ENCODE assay signal across 18 cellular contexts in genomic region chr2:72027426-72028161, GRCh38.
DNase-seq lines count a peak whose midpoint lies in the region; ATAC-seq and TF ChIP-seq lines count a peak whose summit lies in the region.
"Had no signal": no experiment of that assay in that cellular context is flagged by ENCODE, and none has a peak within 500 bp of the region (broad histone marks: within the 10 kb centered on the region; RNA-seq: fewer than 3 reads in every experiment).

No MANE protein-coding gene starts in this region.

- H3K27ac ChIP-seq in WERI-Rb-1, result no peak overlapping the region
- H3K27ac ChIP-seq in suprapubic skin, result no peak overlapping the region

- POLR2A ChIA-PET in naive thymus-derived CD8-positive, alpha-beta T cell (lab: Charles Lee), result no interaction called here

- H3K4me3 ChIP-seq in WERI-Rb-1 (ENCODE audit: low read depth, low read length), result no peak overlapping the region
- H3K4me3 ChIP-seq in suprapubic skin, result no peak overlapping the region

- no peak for ATAC-seq in GM21576 (IDR thresholded peaks at IDR 0.05; ENCODE audit: unreplicated experiment)
- no peak for ATAC-seq in naive thymus-derived CD8-positive, alpha-beta T cell
- ATAC-seq: stimulated activated effector memory CD8-positive, alpha-beta T cell treated with anti-CD3 and anti-CD28 coated beads, Interleukin-12 subunit alpha, Interleukin-12 subunit beta, amount 100 ng/mL, for 72 hours; T-cell had no signal

- no peaks in the 10 kb centered on the region for H3K4me1 Mint-ChIP-seq in activated CD4-positive, alpha-beta T cell treated with anti-CD3 and anti-CD28 coated beads, Interleukin-2, amount 10 ng/mL, durations not matched to agents 24 days and 14 days
- no peaks in the 10 kb centered on the region for H3K4me1 Mint-ChIP-seq in naive thymus-derived CD8-positive, alpha-beta T cell
- H3K4me1 Mint-ChIP-seq: stimulated activated effector memory CD8-positive, alpha-beta T cell treated with anti-CD3 and anti-CD28 coated beads, Interleukin-12 subunit alpha, Interleukin-12 subunit beta, amount 100 ng/mL, for 72 hours; T-cell had no signal

- H3K9me3 ChIP-seq in WERI-Rb-1 (ENCODE audit: severe bottlenecking) (no peaks in the 10 kb centered on the region), suprapubic skin (no peaks in the 10 kb centered on the region)
- H3K9me3 ChIP-seq: Caco-2 had no signal

- intact Hi-C loops in activated CD4-positive, alpha-beta T cell treated with anti-CD3 and anti-CD28 coated beads, Interleukin-2, amount 10 ng/mL, durations not matched to agents 24 days and 14 days (cut with micrococcal nuclease), result no loop called here

- no peaks in the 10 kb centered on the region for H3K36me3 Mint-ChIP-seq in activated CD4-positive, alpha-beta T cell treated with anti-CD3 and anti-CD28 coated beads, Interleukin-2, amount 10 ng/mL, durations not matched to agents 24 days and 14 days (ENCODE audit: low read depth)
- no peaks in the 10 kb centered on the region for H3K36me3 Mint-ChIP-seq in naive thymus-derived CD8-positive, alpha-beta T cell
- H3K36me3 Mint-ChIP-seq: stimulated activated effector memory CD8-positive, alpha-beta T cell treated with anti-CD3 and anti-CD28 coated beads, Interleukin-12 subunit alpha, Interleukin-12 subunit beta, amount 100 ng/mL, for 72 hours; T-cell had no signal

- H3K4me1 ChIP-seq in suprapubic skin, result peaks cover 7% of the 10 kb centered on the region

- DNase-seq in activated CD4-positive, alpha-beta T cell treated with anti-CD3 and anti-CD28 coated beads, Interleukin-2, amount 10 ng/mL, durations not matched to agents 24 days and 14 days, result peak; percentile 34
- no peak for DNase-seq in activated CD4-positive, alpha-beta T cell treated with anti-CD3 and anti-CD28 coated beads for 48 hours
- DNase-seq in WERI-Rb-1 (peak; percentile 4), iris pigment epithelial cell (ENCODE audit: low read depth) (peak; percentile 37), suprapubic skin (ENCODE audit: low spot score in 2 of 2) (peak; percentile 57 to 64), COR-L47 (lab: John Stamatoyannopoulos, UW) (no peak)
- DNase-seq in naive thymus-derived CD8-positive, alpha-beta T cell, result no peak
- DNase-seq: activated gamma-delta T cell treated with Interleukin-2 at 50 U/mL for 16 hours; effector CD8-positive, alpha-beta T cell; KG1; NCI-H1436; NCI-H446 treated with DMSO at 0.1 percent for 48 hours; OCI-M1; stimulated activated CD4-positive, alpha-beta T cell treated with anti-CD3 and anti-CD28 coated beads, Interleukin-2, amount 100 ng/mL, for 48 hours had no signal

- H3K27ac Mint-ChIP-seq in activated CD4-positive, alpha-beta T cell treated with anti-CD3 and anti-CD28 coated beads, Interleukin-2, amount 10 ng/mL, durations not matched to agents 24 days and 14 days, result no peak overlapping the region
- H3K27ac Mint-ChIP-seq in naive thymus-derived CD8-positive, alpha-beta T cell, result no peak overlapping the region
- H3K27ac Mint-ChIP-seq: stimulated activated effector memory CD8-positive, alpha-beta T cell treated with anti-CD3 and anti-CD28 coated beads, Interleukin-12 subunit alpha, Interleukin-12 subunit beta, amount 100 ng/mL, for 72 hours; T-cell had no signal

- TF ChIP-seq POLR2A in suprapubic skin (IDR thresholded peaks at IDR 0.05), result no peak

- H3K27me3 ChIP-seq in WERI-Rb-1 (ENCODE audit: insufficient read depth, low read depth, severe bottlenecking) (no peaks in the 10 kb centered on the region), suprapubic skin (no peaks in the 10 kb centered on the region)

- TF ChIP-seq CTCF in WERI-Rb-1 (IDR thresholded peaks at IDR 0.05; ENCODE audit: low read depth, low read length) (no peak), suprapubic skin (IDR thresholded peaks at IDR 0.05) (no peak)

- H3K36me3 ChIP-seq in WERI-Rb-1 (no peaks in the 10 kb centered on the region), suprapubic skin (no peaks in the 10 kb centered on the region)

- no peaks in the 10 kb centered on the region for H3K9me3 Mint-ChIP-seq in activated CD4-positive, alpha-beta T cell treated with anti-CD3 and anti-CD28 coated beads, Interleukin-2, amount 10 ng/mL, durations not matched to agents 24 days and 14 days
- H3K9me3 Mint-ChIP-seq in naive thymus-derived CD8-positive, alpha-beta T cell, result peaks cover 0 to 2% (median 0%) of the 10 kb centered on the region in 9 donors
- H3K9me3 Mint-ChIP-seq: stimulated activated effector memory CD8-positive, alpha-beta T cell treated with anti-CD3 and anti-CD28 coated beads, Interleukin-12 subunit alpha, Interleukin-12 subunit beta, amount 100 ng/mL, for 72 hours had no signal

- WGBS in suprapubic skin, result 68% methylated on average over 10 of the region's 13 CpGs

- no peaks in the 10 kb centered on the region for H3K27me3 Mint-ChIP-seq in activated CD4-positive, alpha-beta T cell treated with anti-CD3 and anti-CD28 coated beads, Interleukin-2, amount 10 ng/mL, durations not matched to agents 24 days and 14 days
- peaks cover 0 to 22% (median 5%) of the 10 kb centered on the region in 5 donors for H3K27me3 Mint-ChIP-seq in naive thymus-derived CD8-positive, alpha-beta T cell

- no peak for TF ChIP-seq EP300 in suprapubic skin (IDR thresholded peaks at IDR 0.05)

- no peak overlapping the region for H3K4me3 Mint-ChIP-seq in activated CD4-positive, alpha-beta T cell treated with anti-CD3 and anti-CD28 coated beads, Interleukin-2, amount 10 ng/mL, durations not matched to agents 24 days and 14 days
- H3K4me3 Mint-ChIP-seq in naive thymus-derived CD8-positive, alpha-beta T cell, result no peak overlapping the region
- H3K4me3 Mint-ChIP-seq: stimulated activated effector memory CD8-positive, alpha-beta T cell treated with anti-CD3 and anti-CD28 coated beads, Interleukin-12 subunit alpha, Interleukin-12 subunit beta, amount 100 ng/mL, for 72 hours; T-cell had no signal

Comparison
In these comparisons a context has a peak if more than half of its experiments do, and no peak if none do; other contexts are left out.
1. DNase-seq: peak in activated CD4-positive, alpha-beta T cell treated with anti-CD3 and anti-CD28 coated beads, Interleukin-2, amount 10 ng/mL, durations not matched to agents 24 days and 14 days (single experiment), WERI-Rb-1 (single experiment), iris pigment epithelial cell (single experiment) and suprapubic skin (2 of 2); none in activated CD4-positive, alpha-beta T cell treated with anti-CD3 and anti-CD28 coated beads for 48 hours (single experiment), naive thymus-derived CD8-positive, alpha-beta T cell (0 of 10) and COR-L47 (single experiment).